Comparison of ENCODE assay signal across 20 cellular contexts in the genomic region with DNA sequence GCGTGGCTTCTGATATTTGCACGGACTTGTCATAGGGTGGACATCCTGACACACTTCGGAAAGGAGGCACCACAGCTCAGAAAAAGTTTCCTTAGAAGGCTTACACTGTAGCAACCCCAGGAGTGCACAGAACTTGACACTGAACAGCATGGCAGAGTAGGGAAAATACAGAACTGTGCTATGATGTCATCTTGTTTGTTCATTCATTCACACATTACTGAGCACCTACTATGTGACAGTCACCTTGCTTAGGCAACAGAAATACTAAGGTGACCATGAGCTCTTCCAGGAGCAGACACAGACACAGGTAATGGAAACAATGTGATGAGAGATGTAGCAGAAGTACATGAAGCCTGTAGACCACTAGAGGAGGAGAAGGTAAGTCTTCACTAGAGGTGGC. TPM values are rescaled to one million over a fixed set of nuclear protein-coding genes. Genes with fewer than 3 reads are reported as not detected.
DNase-seq lines count a peak whose midpoint lies in the region; ATAC-seq and FAIRE-seq lines count a peak whose summit lies in the region.
"Had no signal": no experiment of that assay in that cellular context is flagged by ENCODE, and none has a peak within 500 bp of the region (broad histone marks: within the 10 kb centered on the region; RNA-seq: fewer than 3 reads in every experiment).

No MANE protein-coding gene starts in this region.

- FAIRE-seq in HTR-8/SVneo (lab: Jason Lieb, UNC): peak; percentile 31
- FAIRE-seq: A549, G401.6, GM12891, GM19239 had no signal

- peak overlapping the region; percentile 38 for H3K27ac Mint-ChIP-seq in activated naive CD8-positive, alpha-beta T cell treated with anti-CD3 and anti-CD28 coated beads, Interleukin-2, amount 50 U/mL, for 24 hours
- no peak overlapping the region for H3K27ac Mint-ChIP-seq in activated naive CD8-positive, alpha-beta T cell treated with anti-CD3 and anti-CD28 coated beads for 36 hours
- peak overlapping the region in 5 of 6 donors; percentile 1 to 89 (median 15) for H3K27ac Mint-ChIP-seq in immature natural killer cell

- peaks cover 8% of the 10 kb centered on the region for H3K36me3 Mint-ChIP-seq in activated naive CD8-positive, alpha-beta T cell treated with anti-CD3 and anti-CD28 coated beads, Interleukin-2, amount 50 U/mL, for 24 hours (ENCODE audit: low read depth)
- peaks cover 2% of the 10 kb centered on the region for H3K36me3 Mint-ChIP-seq in activated naive CD8-positive, alpha-beta T cell treated with anti-CD3 and anti-CD28 coated beads for 36 hours
- H3K36me3 Mint-ChIP-seq in immature natural killer cell: peaks cover 4 to 20% (median 9%) of the 10 kb centered on the region in 3 donors

- no peak overlapping the region for H3K4me3 Mint-ChIP-seq in activated naive CD8-positive, alpha-beta T cell treated with anti-CD3 and anti-CD28 coated beads, Interleukin-2, amount 50 U/mL, for 24 hours
- no peak overlapping the region for H3K4me3 Mint-ChIP-seq in activated naive CD8-positive, alpha-beta T cell treated with anti-CD3 and anti-CD28 coated beads for 36 hours
- H3K4me3 Mint-ChIP-seq in immature natural killer cell: peak overlapping the region in 1 of 5 donors; percentile 7
- H3K4me3 Mint-ChIP-seq: CD8-positive, alpha-beta T cell had no signal

- H3K27me3 Mint-ChIP-seq in activated naive CD8-positive, alpha-beta T cell treated with anti-CD3 and anti-CD28 coated beads, Interleukin-2, amount 50 U/mL, for 24 hours: no peaks in the 10 kb centered on the region
- H3K27me3 Mint-ChIP-seq in activated naive CD8-positive, alpha-beta T cell treated with anti-CD3 and anti-CD28 coated beads for 36 hours: no peaks in the 10 kb centered on the region
- H3K27me3 Mint-ChIP-seq in immature natural killer cell (ENCODE audit: low read depth in 3 of 3): peaks cover 0 to 12% (median 7%) of the 10 kb centered on the region in 3 donors
- H3K27me3 Mint-ChIP-seq: IgD-negative memory B cell had no signal

- DNase-seq in activated naive CD8-positive, alpha-beta T cell treated with anti-CD3 and anti-CD28 coated beads, Interleukin-2, amount 50 U/mL, for 24 hours: no peak
- no peak for DNase-seq in activated naive CD8-positive, alpha-beta T cell treated with anti-CD3 and anti-CD28 coated beads for 36 hours
- DNase-seq in HTR-8/SVneo (ENCODE audit: insufficient read length, low spot score): no peak
- no peak for DNase-seq in immature natural killer cell
- DNase-seq in NCI-H1092 treated with DMSO at 0.1 percent for 48 hours (lab: John Stamatoyannopoulos, UW): no peak
- DNase-seq in NCI-H226: no peak
- DNase-seq in middle frontal gyrus (ENCODE audit: extremely low spot score, low spot score): no peak
- DNase-seq: AML-193; CD8-positive, alpha-beta T cell; COR-L47; DMS 273 treated with DMSO at 0.1 percent for 48 hours; GM23248 had no signal

- H3K4me1 Mint-ChIP-seq in activated naive CD8-positive, alpha-beta T cell treated with anti-CD3 and anti-CD28 coated beads, Interleukin-2, amount 50 U/mL, for 24 hours: peaks cover 46% of the 10 kb centered on the region
- peaks cover 23% of the 10 kb centered on the region for H3K4me1 Mint-ChIP-seq in activated naive CD8-positive, alpha-beta T cell treated with anti-CD3 and anti-CD28 coated beads for 36 hours
- H3K4me1 Mint-ChIP-seq in immature natural killer cell: peaks cover 33 to 44% of the 10 kb centered on the region in 2 donors

- no peak for ATAC-seq in activated naive CD8-positive, alpha-beta T cell treated with anti-CD3 and anti-CD28 coated beads, Interleukin-2, amount 50 U/mL, for 24 hours
- ATAC-seq: A549; CD8-positive, alpha-beta T cell had no signal

- no peaks in the 10 kb centered on the region for H3K9me3 Mint-ChIP-seq in activated naive CD8-positive, alpha-beta T cell treated with anti-CD3 and anti-CD28 coated beads, Interleukin-2, amount 50 U/mL, for 24 hours
- H3K9me3 Mint-ChIP-seq in activated naive CD8-positive, alpha-beta T cell treated with anti-CD3 and anti-CD28 coated beads for 36 hours: no peaks in the 10 kb centered on the region
- no peaks in the 10 kb centered on the region for H3K9me3 Mint-ChIP-seq in immature natural killer cell
- H3K9me3 Mint-ChIP-seq: CD8-positive, alpha-beta T cell; IgD-negative memory B cell had no signal

RNA-seq across cellular contexts. Expression of gene PIGT, which starts 2.5 kb away (rescaled TPM):
- 10 to 100 TPM; 48.0 to 55.4 TPM for total RNA-seq in activated naive CD8-positive, alpha-beta T cell treated with anti-CD3 and anti-CD28 coated beads for 36 hours
- polyA plus RNA-seq in immature natural killer cell: 100 to 1,000 TPM; 105 to 190 (median 164) TPM

RNA-seq across cellular contexts. Expression of gene DBNDD2, which starts 5.4 kb away (rescaled TPM):
- 10 to 100 TPM; 18.1 to 20.1 TPM for total RNA-seq in activated naive CD8-positive, alpha-beta T cell treated with anti-CD3 and anti-CD28 coated beads for 36 hours
- polyA plus RNA-seq in immature natural killer cell: 10 to 100 TPM; 11.0 to 24.5 (median 18.0) TPM
- polyA plus RNA-seq: IgD-negative memory B cell had no signal

RNA-seq across cellular contexts. Expression of gene TP53TG5, which starts 35.4 kb away (rescaled TPM):
- total RNA-seq in activated naive CD8-positive, alpha-beta T cell treated with anti-CD3 and anti-CD28 coated beads for 36 hours: under 1 TPM; 0.40 to 0.41 TPM
- polyA plus RNA-seq in immature natural killer cell: under 1 TPM in 2 of 3 donors, not detected in 1; 0.09 to 0.22 TPM
- total RNA-seq: GM23248, H4, HT1080 had no signal
- polyA plus RNA-seq: A549, BJ, IgD-negative memory B cell had no signal

RNA-seq across cellular contexts. Expression of gene SYS1, which starts 50.5 kb away (rescaled TPM):
- total RNA-seq in activated naive CD8-positive, alpha-beta T cell treated with anti-CD3 and anti-CD28 coated beads for 36 hours: 10 to 100 TPM; 21.5 to 26.6 TPM
- 10 to 100 TPM; 32.6 to 52.4 (median 47.1) TPM for polyA plus RNA-seq in immature natural killer cell

RNA-seq across cellular contexts. Expression of gene WFDC2, which starts 56.1 kb away (rescaled TPM):
- total RNA-seq in activated naive CD8-positive, alpha-beta T cell treated with anti-CD3 and anti-CD28 coated beads for 36 hours: under 1 TPM in 1 of 2 experiments, not detected in 1; 0.98 TPM
- polyA plus RNA-seq in immature natural killer cell: not detected
- total RNA-seq: CD8-positive, alpha-beta T cell; GM23248; H4; HT1080 had no signal
- polyA plus RNA-seq: A549, BJ, GM23248 had no signal
